8 cellular contexts compared by ENCODE assay signal in the genomic region with DNA sequence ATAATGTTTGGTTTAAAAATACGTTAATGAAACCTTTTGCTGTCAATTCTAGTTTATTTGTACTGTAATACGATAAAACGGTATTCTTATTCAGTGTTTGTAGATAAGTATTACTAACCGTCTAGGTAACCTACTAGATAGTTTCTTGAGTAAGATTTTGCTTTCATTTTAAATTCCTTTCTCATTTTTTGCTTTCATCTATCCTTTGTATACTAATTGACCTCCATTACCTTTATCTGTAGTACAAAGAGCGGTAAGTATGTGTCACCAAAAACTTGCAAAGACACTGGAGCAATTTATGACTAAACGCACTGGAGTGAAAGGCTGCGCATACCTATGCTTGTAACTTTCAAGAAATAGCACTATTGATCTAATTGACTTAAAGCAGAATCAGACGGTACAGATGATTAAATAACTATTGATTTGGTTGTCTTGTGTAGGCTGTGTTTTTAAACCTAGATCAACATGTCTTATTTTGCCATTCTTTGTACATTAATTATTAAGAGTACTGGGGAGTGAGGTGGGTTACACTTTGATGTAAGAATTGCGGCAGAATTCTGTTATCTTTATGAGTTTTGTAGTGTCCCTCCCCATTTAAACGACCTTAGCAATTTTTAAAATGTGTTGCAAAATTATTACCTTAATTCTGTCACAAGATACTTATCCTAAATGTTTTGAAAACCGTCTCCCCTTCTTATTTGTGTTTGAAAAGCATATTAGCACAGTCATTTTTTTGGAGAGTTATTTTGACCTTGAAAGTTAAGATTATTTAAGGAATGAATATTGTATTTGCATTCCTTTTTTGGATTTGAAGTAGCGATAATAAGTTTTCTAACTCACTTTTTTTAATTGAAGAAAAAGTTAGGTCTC. TPM values are rescaled to one million over a fixed set of nuclear protein-coding genes. Genes with fewer than 3 reads are reported as not detected.
A peak's percentile ranks its signal among the peaks of the same experiment; 100 is the strongest.
DNase-seq lines count a peak whose midpoint lies in the region; ATAC-seq, FAIRE-seq and TF ChIP-seq lines count a peak whose summit lies in the region.

No MANE protein-coding gene starts in this region.

- H3K27me3 ChIP-seq in PC-9 (ENCODE audit: insufficient read depth, low read depth) = no peaks in the 10 kb centered on the region
- no peaks in the 10 kb centered on the region for H3K27me3 ChIP-seq in duodenal mucosa (ENCODE audit: control insufficient read depth in 1 of 2, insufficient read depth in 2 of 2, low read length in 2 of 2)
- H3K27me3 ChIP-seq in neural cell (ENCODE audit: insufficient read depth, low read depth, low read length) = no peaks in the 10 kb centered on the region

- TF ChIP-seq RAD21 in neural cell (conservative IDR thresholded peaks at IDR 0.05) = no peak

- no peak for TF ChIP-seq EP300 in neural cell (conservative IDR thresholded peaks at IDR 0.05; ENCODE audit: poor library complexity, severe bottlenecking)

- no peak overlapping the region for H2AFZ ChIP-seq in PC-9
- no peak overlapping the region for H2AFZ ChIP-seq in neural cell (ENCODE audit: low read depth, low read length)

- DNase-seq in PC-9 = peak in 1 of 2 experiments; percentile 65
- no peak for DNase-seq in AML-193 (lab: John Stamatoyannopoulos, UW)
- DNase-seq in NCI-H2081 (lab: John Stamatoyannopoulos, UW) = no peak
- DNase-seq in NOMO-1 (lab: John Stamatoyannopoulos, UW; ENCODE audit: unreplicated experiment in 2 of 2) = no peak

- FAIRE-seq in G401.6 (lab: Jason Lieb, UNC) = peak; percentile 33

- H3F3A ChIP-seq in PC-9 (ENCODE audit: insufficient read depth, low read depth) = peaks cover 13% of the 10 kb centered on the region
- H3F3A ChIP-seq in neural cell (ENCODE audit: insufficient read depth, low read length, poor library complexity, severe bottlenecking) = peaks cover 3% of the 10 kb centered on the region

- CTCF ChIA-PET in PC-9 (lab: Charles Lee) = no interaction called here

- H3K4me2 ChIP-seq in PC-9 = peak overlapping the region; percentile 85
- H3K4me2 ChIP-seq in neural cell (ENCODE audit: low read length) = peak overlapping the region; percentile 96

- H3K4me3 ChIP-seq in PC-9 = peak overlapping the region; percentile 62
- H3K4me3 ChIP-seq in duodenal mucosa (ENCODE audit: low read depth in 1 of 2, low read length in 2 of 2) = peak overlapping the region; percentile 92 to 95
- peak overlapping the region; percentile 89 for H3K4me3 ChIP-seq in neural cell (ENCODE audit: low read length)

- H3K79me2 ChIP-seq in PC-9 (ENCODE audit: low read depth) = peaks cover 84% of the 10 kb centered on the region
- peaks cover 53% of the 10 kb centered on the region for H3K79me2 ChIP-seq in neural cell (replicated peaks; ENCODE audit: insufficient read depth, low read length)

- no peaks in the 10 kb centered on the region for H3K9me2 ChIP-seq in PC-9 (ENCODE audit: insufficient read depth)
- no peaks in the 10 kb centered on the region for H3K9me2 ChIP-seq in neural cell (ENCODE audit: insufficient read depth, low read length)

- intact Hi-C loops in PC-9 (cut with micrococcal nuclease; ENCODE audit: unreplicated experiment) = loop anchor here (5.0 to 10.0 kb wide), 6 partner anchors 53 to 486 kb away; no protein-coding TSS in a partner anchor

- H3K4me1 ChIP-seq in PC-9 (replicated peaks; ENCODE audit: insufficient read depth) (peaks cover 38% of the 10 kb centered on the region), duodenal mucosa (ENCODE audit: control insufficient read depth in 1 of 2, insufficient read depth in 2 of 2, low read length in 2 of 2) (peaks cover 39 to 41% of the 10 kb centered on the region in 2 donors)

- POLR2A ChIA-PET in PC-9 (lab: Charles Lee; ENCODE audit: unreplicated experiment) = no interaction called here

- no TSS peak for BruUV-seq in PC-9 (replicated peaks; lab: Mats Ljungman, UMichigan)

- H3K9me3 ChIP-seq in PC-9 (ENCODE audit: insufficient read depth, low read depth) (no peaks in the 10 kb centered on the region), duodenal mucosa (ENCODE audit: control insufficient read depth in 1 of 2, low read length in 2 of 2) (no peaks in the 10 kb centered on the region), neural cell (ENCODE audit: low read length) (no peaks in the 10 kb centered on the region)

- TF ChIP-seq CTCF in PC-9 (conservative IDR thresholded peaks at IDR 0.05) (no peak), neural cell (IDR thresholded peaks at IDR 0.05; ENCODE audit: poor library complexity, severe bottlenecking) (no peak)

- H3K36me3 ChIP-seq in PC-9 (ENCODE audit: low read depth) (no peaks in the 10 kb centered on the region), duodenal mucosa (ENCODE audit: control insufficient read depth in 1 of 2, insufficient read depth in 2 of 2, low read length in 2 of 2) (no peaks in the 10 kb centered on the region), neural cell (ENCODE audit: insufficient read depth, low read length) (no peaks in the 10 kb centered on the region)

- H3K9ac ChIP-seq in duodenal mucosa (ENCODE audit: low read depth in 1 of 2, low read length in 2 of 2) (peak overlapping the region; percentile 91 to 93), neural cell (ENCODE audit: low read length) (peak overlapping the region; percentile 84)

- H4K20me1 ChIP-seq in PC-9 (ENCODE audit: insufficient read depth) (peaks cover 14% of the 10 kb centered on the region), neural cell (ENCODE audit: insufficient read depth) (peaks cover 10% of the 10 kb centered on the region)

- no peak for ATAC-seq in HG03442 (IDR thresholded peaks at IDR 0.05; ENCODE audit: unreplicated experiment)

- peak overlapping the region; percentile 82 for H3K27ac ChIP-seq in PC-9
- H3K27ac ChIP-seq in duodenal mucosa (ENCODE audit: low read depth, low read length) = no peak overlapping the region
- peak overlapping the region; percentile 86 for H3K27ac ChIP-seq in neural cell (ENCODE audit: low read length)

TF ChIP-seq in neural cell, 6 proteins besides CTCF, POLR2A, EP300 and RAD21:
- TF ChIP-seq, protein P1, sequence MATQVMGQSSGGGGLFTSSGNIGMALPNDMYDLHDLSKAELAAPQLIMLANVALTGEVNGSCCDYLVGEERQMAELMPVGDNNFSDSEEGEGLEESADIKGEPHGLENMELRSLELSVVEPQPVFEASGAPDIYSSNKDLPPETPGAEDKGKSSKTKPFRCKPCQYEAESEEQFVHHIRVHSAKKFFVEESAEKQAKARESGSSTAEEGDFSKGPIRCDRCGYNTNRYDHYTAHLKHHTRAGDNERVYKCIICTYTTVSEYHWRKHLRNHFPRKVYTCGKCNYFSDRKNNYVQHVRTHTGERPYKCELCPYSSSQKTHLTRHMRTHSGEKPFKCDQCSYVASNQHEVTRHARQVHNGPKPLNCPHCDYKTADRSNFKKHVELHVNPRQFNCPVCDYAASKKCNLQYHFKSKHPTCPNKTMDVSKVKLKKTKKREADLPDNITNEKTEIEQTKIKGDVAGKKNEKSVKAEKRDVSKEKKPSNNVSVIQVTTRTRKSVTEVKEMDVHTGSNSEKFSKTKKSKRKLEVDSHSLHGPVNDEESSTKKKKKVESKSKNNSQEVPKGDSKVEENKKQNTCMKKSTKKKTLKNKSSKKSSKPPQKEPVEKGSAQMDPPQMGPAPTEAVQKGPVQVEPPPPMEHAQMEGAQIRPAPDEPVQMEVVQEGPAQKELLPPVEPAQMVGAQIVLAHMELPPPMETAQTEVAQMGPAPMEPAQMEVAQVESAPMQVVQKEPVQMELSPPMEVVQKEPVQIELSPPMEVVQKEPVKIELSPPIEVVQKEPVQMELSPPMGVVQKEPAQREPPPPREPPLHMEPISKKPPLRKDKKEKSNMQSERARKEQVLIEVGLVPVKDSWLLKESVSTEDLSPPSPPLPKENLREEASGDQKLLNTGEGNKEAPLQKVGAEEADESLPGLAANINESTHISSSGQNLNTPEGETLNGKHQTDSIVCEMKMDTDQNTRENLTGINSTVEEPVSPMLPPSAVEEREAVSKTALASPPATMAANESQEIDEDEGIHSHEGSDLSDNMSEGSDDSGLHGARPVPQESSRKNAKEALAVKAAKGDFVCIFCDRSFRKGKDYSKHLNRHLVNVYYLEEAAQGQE (IDR thresholded peaks at IDR 0.05; ENCODE audit: borderline replicate concordance) = no peak
- TF ChIP-seq POLR2AphosphoS5 (IDR thresholded peaks at IDR 0.05) = no peak
- TF ChIP-seq SMC3 (conservative IDR thresholded peaks at IDR 0.05; ENCODE audit: poor library complexity) = no peak
- no peak for TF ChIP-seq EZH2 (IDR thresholded peaks at IDR 0.05; ENCODE audit: borderline replicate concordance, insufficient read depth, low read length, poor library complexity, severe bottlenecking)
- TF ChIP-seq TAF1 (IDR thresholded peaks at IDR 0.05; ENCODE audit: low read depth) = no peak
- no peak for TF ChIP-seq MXI1 (conservative IDR thresholded peaks at IDR 0.05; ENCODE audit: poor library complexity, severe bottlenecking)

RNA-seq across cellular contexts. Expression of a gene that starts 1.9 kb away (rescaled TPM):
- 45.3 and 58.6 TPM in 2 replicates for total RNA-seq in PC-9 (2021)
- 32.2 and 33.1 TPM in 2 replicates for polyA plus RNA-seq in neural cell
- polyA minus RNA-seq in neural cell = 329 and 373 TPM in 2 replicates
